Comparison of ENCODE assay signal across 1 cellular context in the genomic region with DNA sequence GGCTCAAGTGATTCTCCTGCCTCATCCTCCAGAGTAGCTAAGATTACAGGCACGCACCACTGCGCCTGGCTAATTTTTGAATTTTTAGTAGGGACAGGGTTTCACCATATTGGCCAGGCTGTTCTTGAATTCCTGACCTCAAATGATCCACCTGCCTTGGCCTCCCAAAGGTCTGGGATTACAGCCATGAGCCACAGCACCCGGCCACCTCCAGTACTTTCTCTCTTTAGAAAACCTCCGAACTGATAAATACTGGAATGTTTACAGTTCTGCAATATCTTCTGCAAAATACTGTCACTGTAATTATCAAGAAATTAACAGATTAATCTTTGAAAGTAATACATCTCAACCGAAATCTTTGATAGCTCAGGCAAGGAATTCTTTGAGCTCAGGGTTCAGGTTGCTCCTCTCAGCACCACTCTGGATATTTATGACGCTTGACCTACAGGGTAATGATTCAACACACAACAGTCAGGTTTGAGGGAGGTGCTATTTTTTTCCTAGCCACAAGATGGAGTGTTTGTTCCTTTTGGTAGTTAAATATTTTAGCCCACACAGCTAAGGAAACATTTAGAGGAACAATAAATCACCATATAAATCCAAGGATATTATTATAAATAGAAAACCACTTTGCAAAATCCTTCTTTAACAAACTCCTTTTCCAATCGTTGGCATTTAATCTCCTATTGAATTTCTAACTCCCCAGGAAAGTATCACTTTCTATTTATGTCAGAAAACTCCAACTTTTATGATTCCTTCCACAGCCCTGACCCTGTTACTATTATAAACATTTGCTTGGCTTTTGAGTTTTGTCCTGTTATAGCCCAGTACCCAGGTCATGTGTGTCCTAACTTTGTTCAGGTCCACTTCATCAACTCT.
TF ChIP-seq lines count a peak whose summit lies in the region.

No MANE protein-coding gene starts in this region.

TF ChIP-seq in K562, 482 proteins besides CTCF, POLR2A, EP300 and RAD21 (continued from another document):
- TF ChIP-seq, protein P1, sequence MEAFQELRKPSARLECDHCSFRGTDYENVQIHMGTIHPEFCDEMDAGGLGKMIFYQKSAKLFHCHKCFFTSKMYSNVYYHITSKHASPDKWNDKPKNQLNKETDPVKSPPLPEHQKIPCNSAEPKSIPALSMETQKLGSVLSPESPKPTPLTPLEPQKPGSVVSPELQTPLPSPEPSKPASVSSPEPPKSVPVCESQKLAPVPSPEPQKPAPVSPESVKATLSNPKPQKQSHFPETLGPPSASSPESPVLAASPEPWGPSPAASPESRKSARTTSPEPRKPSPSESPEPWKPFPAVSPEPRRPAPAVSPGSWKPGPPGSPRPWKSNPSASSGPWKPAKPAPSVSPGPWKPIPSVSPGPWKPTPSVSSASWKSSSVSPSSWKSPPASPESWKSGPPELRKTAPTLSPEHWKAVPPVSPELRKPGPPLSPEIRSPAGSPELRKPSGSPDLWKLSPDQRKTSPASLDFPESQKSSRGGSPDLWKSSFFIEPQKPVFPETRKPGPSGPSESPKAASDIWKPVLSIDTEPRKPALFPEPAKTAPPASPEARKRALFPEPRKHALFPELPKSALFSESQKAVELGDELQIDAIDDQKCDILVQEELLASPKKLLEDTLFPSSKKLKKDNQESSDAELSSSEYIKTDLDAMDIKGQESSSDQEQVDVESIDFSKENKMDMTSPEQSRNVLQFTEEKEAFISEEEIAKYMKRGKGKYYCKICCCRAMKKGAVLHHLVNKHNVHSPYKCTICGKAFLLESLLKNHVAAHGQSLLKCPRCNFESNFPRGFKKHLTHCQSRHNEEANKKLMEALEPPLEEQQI (IDR thresholded peaks at IDR 0.05): no peak
- TF ChIP-seq, protein P2, sequence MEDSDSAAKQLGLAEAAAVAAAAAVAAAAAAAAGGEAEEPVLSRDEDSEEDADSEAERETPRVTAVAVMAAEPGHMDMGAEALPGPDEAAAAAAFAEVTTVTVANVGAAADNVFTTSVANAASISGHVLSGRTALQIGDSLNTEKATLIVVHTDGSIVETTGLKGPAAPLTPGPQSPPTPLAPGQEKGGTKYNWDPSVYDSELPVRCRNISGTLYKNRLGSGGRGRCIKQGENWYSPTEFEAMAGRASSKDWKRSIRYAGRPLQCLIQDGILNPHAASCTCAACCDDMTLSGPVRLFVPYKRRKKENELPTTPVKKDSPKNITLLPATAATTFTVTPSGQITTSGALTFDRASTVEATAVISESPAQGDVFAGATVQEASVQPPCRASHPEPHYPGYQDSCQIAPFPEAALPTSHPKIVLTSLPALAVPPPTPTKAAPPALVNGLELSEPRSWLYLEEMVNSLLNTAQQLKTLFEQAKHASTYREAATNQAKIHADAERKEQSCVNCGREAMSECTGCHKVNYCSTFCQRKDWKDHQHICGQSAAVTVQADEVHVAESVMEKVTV (CRISPR knock-in tag; IDR thresholded peaks at IDR 0.05): peak; percentile 48; the same call in 1 of the 2 replicates
- TF ChIP-seq ETV6 (IDR thresholded peaks at IDR 0.05; ENCODE audit: borderline replicate concordance in 1 of 2, low read depth in 2 of 2, low read length in 1 of 2): no peak
- no peak for TF ChIP-seq ETV6 (CRISPR knock-in tag; IDR thresholded peaks at IDR 0.05; ENCODE audit: borderline replicate concordance)
- no peak for TF ChIP-seq ZNF780A (CRISPR knock-in tag; IDR thresholded peaks at IDR 0.05)
- no peak for TF ChIP-seq ZNF347 (CRISPR knock-in tag; IDR thresholded peaks at IDR 0.05; ENCODE audit: low read depth)
- TF ChIP-seq SMC3 (conservative IDR thresholded peaks at IDR 0.05; ENCODE audit: insufficient read depth, low read depth, low read length): peak; percentile 46; the same call in 1 of the 2 replicates
- no peak for TF ChIP-seq NCOR1 (IDR thresholded peaks at IDR 0.05)
